In the genomic region with DNA sequence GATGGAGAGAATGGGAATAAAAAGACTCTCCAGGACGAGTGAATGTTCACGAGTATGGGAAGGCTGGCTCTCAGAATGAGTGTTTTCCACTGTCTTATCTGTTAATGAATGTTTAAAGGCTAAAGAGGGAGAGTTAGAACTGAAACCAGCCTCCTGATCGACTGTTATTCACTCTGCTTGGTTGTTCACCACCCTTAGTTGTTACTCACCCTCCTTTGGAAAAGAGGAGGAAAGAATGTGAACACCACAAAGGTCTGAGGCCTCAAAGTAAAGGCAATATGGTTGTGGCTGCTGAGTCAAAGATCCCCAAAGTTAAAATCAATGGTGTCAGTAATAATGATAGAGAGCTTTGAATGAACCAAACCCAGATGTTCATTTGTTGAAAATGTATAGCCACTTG, we compare ENCODE assay signal across 16 cellular contexts.
DNase-seq lines count a peak whose midpoint lies in the region; TF ChIP-seq lines count a peak whose summit lies in the region.
"Had no signal": no experiment of that assay in that cellular context is flagged by ENCODE, and none has a peak within 500 bp of the region (broad histone marks: within the 10 kb centered on the region; RNA-seq: fewer than 3 reads in every experiment).

No MANE protein-coding gene starts in this region.

- in situ Hi-C loops in brain microvascular endothelial cell (cut with HindIII; ENCODE audit: low pct_ligation_motif_present, low sequenced_read_pairs) (no loop called here), GM23248 (cut with MboI) (no loop called here)

- H3K9me3 Mint-ChIP-seq in neural progenitor cell, result no peaks in the 10 kb centered on the region

- H3K9me2 ChIP-seq in GM23248 (ENCODE audit: insufficient read depth), result no peaks in the 10 kb centered on the region

- H3K4me1 ChIP-seq in neural progenitor cell (no peaks in the 10 kb centered on the region), GM23248 (ENCODE audit: insufficient read depth) (no peaks in the 10 kb centered on the region)
- H3K4me1 ChIP-seq: HAP-1, SJSA1 had no signal

- H3K27ac ChIP-seq in brain microvascular endothelial cell (no peak overlapping the region), neural progenitor cell (no peak overlapping the region), dorsolateral prefrontal cortex (no peak overlapping the region), GM23248 (no peak overlapping the region)
- H3K27ac ChIP-seq: SJSA1 had no signal

- H3K27ac Mint-ChIP-seq in neural progenitor cell, result no peak overlapping the region

- H3K9ac ChIP-seq in neural progenitor cell (no peak overlapping the region), GM23248 (no peak overlapping the region)

- no peaks in the 10 kb centered on the region for H3K36me3 Mint-ChIP-seq in neural progenitor cell

- H3K27me3 ChIP-seq in brain microvascular endothelial cell (replicated peaks), result no peaks in the 10 kb centered on the region
- H3K27me3 ChIP-seq in neural progenitor cell, result no peaks in the 10 kb centered on the region
- no peaks in the 10 kb centered on the region for H3K27me3 ChIP-seq in dorsolateral prefrontal cortex
- H3K27me3 ChIP-seq in GM23248 (replicated peaks; ENCODE audit: insufficient read depth), result no peaks in the 10 kb centered on the region
- H3K27me3 ChIP-seq: SJSA1 had no signal

- H3K4me3 ChIP-seq in brain microvascular endothelial cell (ENCODE audit: low read depth, low read length) (no peak overlapping the region), neural progenitor cell (no peak overlapping the region), dorsolateral prefrontal cortex (no peak overlapping the region), GM23248 (no peak overlapping the region)
- H3K4me3 ChIP-seq: HAP-1, SJSA1 had no signal

- no peaks in the 10 kb centered on the region for H3K36me3 ChIP-seq in brain microvascular endothelial cell (replicated peaks)
- no peaks in the 10 kb centered on the region for H3K36me3 ChIP-seq in neural progenitor cell
- H3K36me3 ChIP-seq in GM23248 (ENCODE audit: low read depth), result no peaks in the 10 kb centered on the region
- H3K36me3 ChIP-seq: HAP-1, SJSA1 had no signal

- H3K4me2 ChIP-seq in neural progenitor cell (no peak overlapping the region), GM23248 (ENCODE audit: unreplicated experiment) (no peak overlapping the region)

- H4K20me1 ChIP-seq in neural progenitor cell (ENCODE audit: low read depth) (no peaks in the 10 kb centered on the region), GM23248 (ENCODE audit: insufficient read depth) (no peaks in the 10 kb centered on the region)

- H3K27me3 Mint-ChIP-seq in neural progenitor cell (ENCODE audit: insufficient read depth, low read depth), result no peaks in the 10 kb centered on the region

- H3K4me1 Mint-ChIP-seq in neural progenitor cell, result no peaks in the 10 kb centered on the region

- H3K79me2 ChIP-seq in neural progenitor cell (ENCODE audit: low read depth) (no peaks in the 10 kb centered on the region), GM23248 (ENCODE audit: insufficient read depth) (no peaks in the 10 kb centered on the region)

- TF ChIP-seq CTCF in brain microvascular endothelial cell (IDR thresholded peaks at IDR 0.05; ENCODE audit: low read depth, low read length, missing control alignments) (no peak), neural progenitor cell (IDR thresholded peaks at IDR 0.05) (no peak), dorsolateral prefrontal cortex (IDR thresholded peaks at IDR 0.05 in 54 of 56, conservative IDR thresholded peaks at IDR 0.05 in 2 of 56; ENCODE audit: low read depth in 1 of 56, partially characterized antibody in 56 of 56) (no peak)

- 8 to 21% methylated on average over 3 of the region's 3 CpGs for WGBS in GM23248 (ENCODE audit: low coverage in 1 of 2, low lambda C conversion rate in 2 of 2, missing lambda C conversion rate in 2 of 2), 2 experiments

- H2AFZ ChIP-seq in neural progenitor cell (replicated peaks) (peak overlapping the region; percentile 23), GM23248 (no peak overlapping the region)

- H3F3A ChIP-seq in neural progenitor cell (ENCODE audit: low read depth) (no peaks in the 10 kb centered on the region), GM23248 (ENCODE audit: insufficient read depth) (no peaks in the 10 kb centered on the region)

- DNase-seq in ELR (ENCODE audit: low read depth) (peak; percentile 29), RPMI7951 (ENCODE audit: low read depth) (peak; percentile 28), brain microvascular endothelial cell (peak; percentile 49), neural progenitor cell (ENCODE audit: low spot score) (no peak), dorsolateral prefrontal cortex (no peak), UCSD-AML1 (lab: John Stamatoyannopoulos, UW; ENCODE audit: unreplicated experiment) (no peak), GM23248 (no peak), middle frontal gyrus (ENCODE audit: extremely low spot score, low spot score) (no peak)
- DNase-seq: C1 segment of cervical spinal cord, MV-4-11, NCI-H1417, NCI-H187 treated with DMSO at 0.1 percent for 48 hours, NCI-H2171, NCI-H446 treated with DMSO at 0.1 percent for 48 hours had no signal

- intact Hi-C loops in dorsolateral prefrontal cortex (cut with DNase I), result no loop called here

- no peak overlapping the region for H3K4me3 Mint-ChIP-seq in neural progenitor cell

- H3K9me3 ChIP-seq in neural progenitor cell (ENCODE audit: low read depth) (no peaks in the 10 kb centered on the region), GM23248 (ENCODE audit: low read depth) (no peaks in the 10 kb centered on the region)
- H3K9me3 ChIP-seq: HAP-1, SJSA1 had no signal

Comparison
In these comparisons a context has a peak if more than half of its experiments do, and no peak if none do; other contexts are left out.
1. DNase-seq: peak in ELR (single experiment), RPMI7951 (single experiment) and brain microvascular endothelial cell (single experiment); none in neural progenitor cell (single experiment), dorsolateral prefrontal cortex (0 of 10), UCSD-AML1 (single experiment), GM23248 (single experiment) and middle frontal gyrus (single experiment).